In the genomic region with DNA sequence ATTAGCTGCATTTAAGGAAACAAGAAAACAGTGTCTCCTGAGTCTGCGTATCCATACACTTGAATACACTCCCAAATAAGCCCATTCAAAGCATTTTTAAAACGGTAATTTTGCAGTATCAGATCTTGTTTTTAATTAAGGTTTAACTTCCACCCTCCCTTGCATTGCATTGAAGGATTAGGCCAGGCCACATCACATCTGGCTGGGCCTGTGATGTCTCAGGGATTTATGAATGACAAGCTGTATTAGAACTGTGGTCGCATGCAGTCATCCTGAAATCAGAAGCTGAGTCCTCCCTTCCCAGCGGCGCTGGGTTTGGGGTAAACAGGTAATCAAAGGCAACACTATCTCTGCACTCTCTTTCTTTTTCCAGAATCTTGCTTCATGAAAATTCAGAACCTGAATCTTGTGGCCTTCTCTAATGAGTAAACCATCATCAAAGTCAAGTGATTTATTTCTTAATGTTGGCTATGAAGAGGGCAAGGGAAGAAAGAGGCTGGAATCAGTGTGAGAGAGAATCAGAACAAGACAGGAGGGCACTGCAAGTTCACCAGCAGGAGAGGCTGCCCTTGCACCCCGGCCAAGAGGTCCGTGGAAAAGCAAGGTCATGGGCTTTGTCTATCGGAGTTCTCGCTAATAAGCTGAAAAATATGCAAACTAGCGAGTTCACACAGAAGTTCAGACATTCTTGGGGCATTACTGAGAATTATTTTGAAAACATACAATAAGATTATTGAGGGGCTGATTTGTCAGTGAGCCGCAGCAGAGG, we compare ENCODE assay signal across 18 cellular contexts.
DNase-seq lines count a peak whose midpoint lies in the region; ATAC-seq and TF ChIP-seq lines count a peak whose summit lies in the region.
"Had no signal": no experiment of that assay in that cellular context is flagged by ENCODE, and none has a peak within 500 bp of the region (broad histone marks: within the 10 kb centered on the region; RNA-seq: fewer than 3 reads in every experiment).

No MANE protein-coding gene starts in this region.

- no peaks in the 10 kb centered on the region for H3K4me1 ChIP-seq in GM23338 (ENCODE audit: insufficient read depth)
- peaks cover 12% of the 10 kb centered on the region for H3K4me1 ChIP-seq in SJCRH30

- no peak for ATAC-seq in GM23338
- ATAC-seq: HCT116 had no signal

- H3K27ac ChIP-seq in GM23338 (ENCODE audit: low read depth) (no peak overlapping the region), SJCRH30 (peak overlapping the region; percentile 46)
- H3K27ac ChIP-seq: GM23248 had no signal

- no peak overlapping the region for H3K27ac Mint-ChIP-seq in GM23338
- H3K27ac Mint-ChIP-seq: CD4-positive, CD25-positive, alpha-beta regulatory T cell; CD8-positive, alpha-beta memory T cell; HFFc6 had no signal

- H3K4me2 ChIP-seq in GM23338: no peak overlapping the region

- H3K4me3 ChIP-seq in GM23338 (no peak overlapping the region), SJCRH30 (peak overlapping the region; percentile 50), fibroblast of villous mesenchyme (ENCODE audit: low read depth, low read length) (no peak overlapping the region), retinal pigment epithelial cell (ENCODE audit: low read length) (no peak overlapping the region)
- H3K4me3 ChIP-seq: GM23248 had no signal

- H3K4me1 Mint-ChIP-seq in GM23338: no peaks in the 10 kb centered on the region
- H3K4me1 Mint-ChIP-seq: CD4-positive, CD25-positive, alpha-beta regulatory T cell; CD8-positive, alpha-beta memory T cell had no signal

- H3K9me3 ChIP-seq in SJCRH30 (replicated peaks): no peaks in the 10 kb centered on the region
- H3K9me3 ChIP-seq: BE2C had no signal

- TF ChIP-seq CTCF in GM23338 (conservative IDR thresholded peaks at IDR 0.05; ENCODE audit: low read depth in 2 of 2) (no peak), fibroblast of villous mesenchyme (IDR thresholded peaks at IDR 0.05; ENCODE audit: insufficient read depth, low read depth, low read length) (no peak), retinal pigment epithelial cell (conservative IDR thresholded peaks at IDR 0.05; ENCODE audit: low read depth, low read length) (peak; percentile 21)

- no peaks in the 10 kb centered on the region; the same call in 2 of the 3 replicates for H3K36me3 Mint-ChIP-seq in GM23338 (ENCODE audit: low read depth)
- H3K36me3 Mint-ChIP-seq: CD4-positive, CD25-positive, alpha-beta regulatory T cell had no signal

- no peaks in the 10 kb centered on the region; the same call in 2 of the 3 replicates for H3K9me3 Mint-ChIP-seq in GM23338

- DNase-seq in GM23338 (ENCODE audit: low spot score): no peak
- DNase-seq in SJCRH30: peak in 1 of 2 experiments; percentile 35
- DNase-seq in fibroblast of villous mesenchyme (ENCODE audit: low read depth): peak; percentile 41
- DNase-seq in retinal pigment epithelial cell (ENCODE audit: low read depth): peak; percentile 83
- DNase-seq in HuH-7 (ENCODE audit: low spot score): no peak
- no peak for DNase-seq in amygdala (lab: John Stamatoyannopoulos, UW)
- DNase-seq in hypothalamus (lab: John Stamatoyannopoulos, UW): no peak
- DNase-seq in activated CD4-positive, alpha-beta T cell treated with anti-CD3 and anti-CD28 coated beads for 4 hours: no peak
- DNase-seq: ACHN; BE2C; C1 segment of cervical spinal cord; CD4-positive, CD25-positive, alpha-beta regulatory T cell; CD8-positive, alpha-beta memory T cell; COR-L47; GM23248; H7; HFFc6 had no signal

- H4K20me1 ChIP-seq in GM23338 (replicated peaks; ENCODE audit: insufficient read depth): no peaks in the 10 kb centered on the region

- H3K27me3 ChIP-seq in GM23338 (ENCODE audit: insufficient read depth) (no peaks in the 10 kb centered on the region), SJCRH30 (no peaks in the 10 kb centered on the region)
- H3K27me3 ChIP-seq: BE2C had no signal

- no peak overlapping the region for H3K4me3 Mint-ChIP-seq in GM23338
- H3K4me3 Mint-ChIP-seq: CD4-positive, CD25-positive, alpha-beta regulatory T cell; CD8-positive, alpha-beta memory T cell; HFFc6 had no signal

- H3K27me3 Mint-ChIP-seq in GM23338 (ENCODE audit: insufficient read depth, low read depth, poor library complexity): peaks cover 2% of the 10 kb centered on the region

- no peaks in the 10 kb centered on the region for H3K79me2 ChIP-seq in GM23338 (replicated peaks; ENCODE audit: insufficient read depth)

- H2AFZ ChIP-seq in GM23338: peak overlapping the region; percentile 47
- H2AFZ ChIP-seq: GM23248 had no signal

- no peaks in the 10 kb centered on the region for H3F3A ChIP-seq in GM23338 (replicated peaks; ENCODE audit: low read depth)

- no peaks in the 10 kb centered on the region for H3K36me3 ChIP-seq in GM23338 (ENCODE audit: insufficient read depth)
- H3K36me3 ChIP-seq in SJCRH30: no peaks in the 10 kb centered on the region
- H3K36me3 ChIP-seq: BE2C had no signal

- no peaks in the 10 kb centered on the region for H3K9me2 ChIP-seq in GM23338 (ENCODE audit: insufficient read depth)

TF ChIP-seq in GM23338, 12 proteins besides CTCF, POLR2A, EP300 and RAD21 (continues in another document):
- no peak for TF ChIP-seq POLR2AphosphoS5 (IDR thresholded peaks at IDR 0.05; ENCODE audit: low read depth)
- no peak for TF ChIP-seq NANOG (IDR thresholded peaks at IDR 0.05; ENCODE audit: borderline replicate concordance)
- TF ChIP-seq ZNF331 (CRISPR knock-in tag; IDR thresholded peaks at IDR 0.05; ENCODE audit: low read depth): no peak
- TF ChIP-seq REST (IDR thresholded peaks at IDR 0.05; ENCODE audit: unreplicated experiment): no peak
- no peak for TF ChIP-seq ETS1 (IDR thresholded peaks at IDR 0.05)
- TF ChIP-seq STAT1 (IDR thresholded peaks at IDR 0.05; ENCODE audit: unreplicated experiment): no peak
- TF ChIP-seq EZH2phosphoT487 (IDR thresholded peaks at IDR 0.05; ENCODE audit: unreplicated experiment): no peak
- no peak for TF ChIP-seq ZNF114 (CRISPR knock-in tag; IDR thresholded peaks at IDR 0.05)
- TF ChIP-seq CREB1 (CRISPR knock-in tag; IDR thresholded peaks at IDR 0.05; ENCODE audit: low read depth): no peak
- TF ChIP-seq JUNB (IDR thresholded peaks at IDR 0.05; ENCODE audit: unreplicated experiment): no peak
- no peak for TF ChIP-seq EZH2 (IDR thresholded peaks at IDR 0.05; ENCODE audit: low read depth, unreplicated experiment)

Comparison
In these comparisons a context has a peak if more than half of its experiments do, and no peak if none do; other contexts are left out.
1. DNase-seq: peak in fibroblast of villous mesenchyme (single experiment) and retinal pigment epithelial cell (single experiment); none in GM23338 (single experiment), HuH-7 (single experiment), amygdala (0 of 56), hypothalamus (0 of 51) and activated CD4-positive, alpha-beta T cell treated with anti-CD3 and anti-CD28 coated beads for 4 hours (0 of 2).